Comparison of ENCODE assay signal across 18 cellular contexts in the genomic region with DNA sequence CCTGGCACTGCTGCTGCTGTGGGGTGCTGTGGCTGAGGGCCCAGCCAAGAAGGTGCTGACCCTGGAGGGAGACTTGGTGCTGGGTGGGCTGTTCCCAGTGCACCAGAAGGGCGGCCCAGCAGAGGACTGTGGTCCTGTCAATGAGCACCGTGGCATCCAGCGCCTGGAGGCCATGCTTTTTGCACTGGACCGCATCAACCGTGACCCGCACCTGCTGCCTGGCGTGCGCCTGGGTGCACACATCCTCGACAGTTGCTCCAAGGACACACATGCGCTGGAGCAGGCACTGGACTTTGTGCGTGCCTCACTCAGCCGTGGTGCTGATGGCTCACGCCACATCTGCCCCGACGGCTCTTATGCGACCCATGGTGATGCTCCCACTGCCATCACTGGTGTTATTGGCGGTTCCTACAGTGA. TPM values are rescaled to one million over a fixed set of nuclear protein-coding genes. Genes with fewer than 3 reads are reported as not detected.
DNase-seq lines count a peak whose midpoint lies in the region; ATAC-seq, FAIRE-seq and TF ChIP-seq lines count a peak whose summit lies in the region.
"Had no signal": no experiment of that assay in that cellular context is flagged by ENCODE, and none has a peak within 500 bp of the region (broad histone marks: within the 10 kb centered on the region; RNA-seq: fewer than 3 reads in every experiment).

No MANE protein-coding gene starts in this region.

- peaks cover 2% of the 10 kb centered on the region for H3K36me3 Mint-ChIP-seq in activated CD4-positive, alpha-beta memory T cell treated with anti-CD3 and anti-CD28 coated beads for 36 hours
- H3K36me3 Mint-ChIP-seq in activated CD4-positive, alpha-beta memory T cell treated with anti-CD3 and anti-CD28 coated beads, Interleukin-2, amount 10 ng/mL, durations not matched to agents 7 days and 5 days (ENCODE audit: low read depth) = peaks cover 16% of the 10 kb centered on the region
- H3K36me3 Mint-ChIP-seq in effector memory CD8-positive, alpha-beta T cell (ENCODE audit: insufficient read depth) = peaks cover 9% of the 10 kb centered on the region

- no peaks in the 10 kb centered on the region for H3K27me3 Mint-ChIP-seq in activated CD4-positive, alpha-beta memory T cell treated with anti-CD3 and anti-CD28 coated beads for 36 hours
- H3K27me3 Mint-ChIP-seq in activated CD4-positive, alpha-beta memory T cell treated with anti-CD3 and anti-CD28 coated beads, Interleukin-2, amount 10 ng/mL, durations not matched to agents 7 days and 5 days = no peaks in the 10 kb centered on the region
- H3K27me3 Mint-ChIP-seq in effector memory CD8-positive, alpha-beta T cell = no peaks in the 10 kb centered on the region
- H3K27me3 Mint-ChIP-seq: CD4-positive, alpha-beta T cell had no signal

- peak; percentile 8 for DNase-seq in activated CD4-positive, alpha-beta memory T cell treated with anti-CD3 and anti-CD28 coated beads for 36 hours
- no peak for DNase-seq in activated CD4-positive, alpha-beta memory T cell treated with anti-CD3 and anti-CD28 coated beads, Interleukin-2, amount 10 ng/mL, durations not matched to agents 7 days and 5 days
- DNase-seq in GM12892 (ENCODE audit: insufficient read length) (peak; percentile 14), posterior cingulate gyrus (peak in 6 of 10 donors; percentile 5 to 84 (median 8)), Ammon's horn (ENCODE audit: low spot score) (no peak), DMS79 (lab: John Stamatoyannopoulos, UW) (no peak), H54 (ENCODE audit: insufficient read length, low spot score) (no peak)
- DNase-seq in effector memory CD8-positive, alpha-beta T cell = no peak
- DNase-seq: activated gamma-delta T cell; effector CD8-positive, alpha-beta T cell; midbrain; NCI-H187; NCI-H345 had no signal

- TF ChIP-seq POLR2A in GM12892 (IDR thresholded peaks at IDR 0.05; ENCODE audit: low read depth, low read length) (no peak), H54 (IDR thresholded peaks at IDR 0.05; ENCODE audit: low read depth, low read length) (no peak)

- FAIRE-seq in GM12892 (lab: Jason Lieb, UNC) = no peak
- FAIRE-seq in H54 (lab: Jason Lieb, UNC) = no peak

- peaks cover 2% of the 10 kb centered on the region for H3K9me3 Mint-ChIP-seq in activated CD4-positive, alpha-beta memory T cell treated with anti-CD3 and anti-CD28 coated beads for 36 hours
- H3K9me3 Mint-ChIP-seq in activated CD4-positive, alpha-beta memory T cell treated with anti-CD3 and anti-CD28 coated beads, Interleukin-2, amount 10 ng/mL, durations not matched to agents 7 days and 5 days = no peaks in the 10 kb centered on the region
- peaks cover 0 to 2% of the 10 kb centered on the region in 2 donors for H3K9me3 Mint-ChIP-seq in effector memory CD8-positive, alpha-beta T cell
- H3K9me3 Mint-ChIP-seq: CD4-positive, alpha-beta T cell; T-helper 2 cell treated with Interferon-gamma antibody and Interleukin-4, amounts not matched to agents 5 μg/mL and 100 μg/mL, for 36 hours had no signal

- peaks cover 16% of the 10 kb centered on the region for H3K4me1 Mint-ChIP-seq in activated CD4-positive, alpha-beta memory T cell treated with anti-CD3 and anti-CD28 coated beads for 36 hours (ENCODE audit: low read depth)
- peaks cover 3% of the 10 kb centered on the region for H3K4me1 Mint-ChIP-seq in activated CD4-positive, alpha-beta memory T cell treated with anti-CD3 and anti-CD28 coated beads, Interleukin-2, amount 10 ng/mL, durations not matched to agents 7 days and 5 days
- H3K4me1 Mint-ChIP-seq in effector memory CD8-positive, alpha-beta T cell (ENCODE audit: low read depth in 2 of 2) = peaks cover 21 to 24% of the 10 kb centered on the region in 2 donors

- no peak for ATAC-seq in effector memory CD8-positive, alpha-beta T cell (replicated peaks)
- ATAC-seq: HCT116 had no signal

- intact Hi-C loops in activated CD4-positive, alpha-beta memory T cell treated with anti-CD3 and anti-CD28 coated beads for 36 hours (cut with micrococcal nuclease) = no loop called here
- intact Hi-C loops in posterior cingulate gyrus (cut with DNase I) = no loop called here

- POLR2A ChIA-PET in activated CD4-positive, alpha-beta memory T cell treated with anti-CD3 and anti-CD28 coated beads for 36 hours (lab: Charles Lee) = no interaction called here
- POLR2A ChIA-PET in activated CD4-positive, alpha-beta memory T cell treated with anti-CD3 and anti-CD28 coated beads, Interleukin-2, amount 10 ng/mL, durations not matched to agents 7 days and 5 days (lab: Charles Lee) = interaction anchor here (1.4 kb wide), 1 partner anchor 36 kb away, joined by 3 read pairs; no protein-coding TSS in a partner anchor

- no peak overlapping the region for H3K27ac Mint-ChIP-seq in activated CD4-positive, alpha-beta memory T cell treated with anti-CD3 and anti-CD28 coated beads for 36 hours
- H3K27ac Mint-ChIP-seq in activated CD4-positive, alpha-beta memory T cell treated with anti-CD3 and anti-CD28 coated beads, Interleukin-2, amount 10 ng/mL, durations not matched to agents 7 days and 5 days = no peak overlapping the region
- peak overlapping the region; percentile 70 to 94 for H3K27ac Mint-ChIP-seq in effector memory CD8-positive, alpha-beta T cell
- H3K27ac Mint-ChIP-seq: CD4-positive, alpha-beta T cell had no signal

- CTCF ChIA-PET in activated CD4-positive, alpha-beta memory T cell treated with anti-CD3 and anti-CD28 coated beads for 36 hours (lab: Charles Lee) = interaction anchor here (1.5 kb wide), 1 partner anchor 39 kb away, joined by 4 read pairs; no protein-coding TSS in a partner anchor
- CTCF ChIA-PET in activated CD4-positive, alpha-beta memory T cell treated with anti-CD3 and anti-CD28 coated beads, Interleukin-2, amount 10 ng/mL, durations not matched to agents 7 days and 5 days (lab: Charles Lee) = no interaction called here

- no peak overlapping the region for H3K4me3 Mint-ChIP-seq in activated CD4-positive, alpha-beta memory T cell treated with anti-CD3 and anti-CD28 coated beads for 36 hours
- H3K4me3 Mint-ChIP-seq in activated CD4-positive, alpha-beta memory T cell treated with anti-CD3 and anti-CD28 coated beads, Interleukin-2, amount 10 ng/mL, durations not matched to agents 7 days and 5 days = no peak overlapping the region
- no peak overlapping the region for H3K4me3 Mint-ChIP-seq in effector memory CD8-positive, alpha-beta T cell
- H3K4me3 Mint-ChIP-seq: CD4-positive, alpha-beta T cell; T-helper 2 cell treated with Interferon-gamma antibody and Interleukin-4, amounts not matched to agents 5 μg/mL and 100 μg/mL, for 36 hours had no signal

RNA-seq across cellular contexts. Expression of a gene that starts 2.1 kb away (rescaled TPM):
- under 1 TPM; 0.22 to 0.29 TPM for total RNA-seq in activated CD4-positive, alpha-beta memory T cell treated with anti-CD3 and anti-CD28 coated beads for 36 hours
- 1 to 10 TPM; 1.7 to 2.4 TPM for total RNA-seq in activated CD4-positive, alpha-beta memory T cell treated with anti-CD3 and anti-CD28 coated beads, Interleukin-2, amount 10 ng/mL, durations not matched to agents 7 days and 5 days
- 0.51 TPM for polyA plus RNA-seq in GM12892 (2012; ENCODE audit: missing spikeins)
- total RNA-seq: kidney epithelial cell, M059J had no signal

RNA-seq across cellular contexts. Expression of a gene that starts 38.0 kb away (rescaled TPM):
- 10 to 100 TPM; 44.9 to 45.2 TPM for total RNA-seq in activated CD4-positive, alpha-beta memory T cell treated with anti-CD3 and anti-CD28 coated beads for 36 hours
- 100 to 1,000 TPM; 103 to 108 TPM for total RNA-seq in activated CD4-positive, alpha-beta memory T cell treated with anti-CD3 and anti-CD28 coated beads, Interleukin-2, amount 10 ng/mL, durations not matched to agents 7 days and 5 days
- polyA plus RNA-seq in GM12892 (2012; ENCODE audit: missing spikeins) = 23.9 TPM

Comparison
In these comparisons a context has a peak if more than half of its experiments do, and no peak if none do; other contexts are left out.
1. DNase-seq: peak in activated CD4-positive, alpha-beta memory T cell treated with anti-CD3 and anti-CD28 coated beads for 36 hours (single experiment), GM12892 (single experiment) and posterior cingulate gyrus (6 of 10); none in activated CD4-positive, alpha-beta memory T cell treated with anti-CD3 and anti-CD28 coated beads, Interleukin-2, amount 10 ng/mL, durations not matched to agents 7 days and 5 days (single experiment), effector memory CD8-positive, alpha-beta T cell (0 of 3), Ammon's horn (single experiment), DMS79 (single experiment) and H54 (single experiment).
2. H3K27ac Mint-ChIP-seq: peak in effector memory CD8-positive, alpha-beta T cell (2 of 2); none in activated CD4-positive, alpha-beta memory T cell treated with anti-CD3 and anti-CD28 coated beads for 36 hours (single experiment) and activated CD4-positive, alpha-beta memory T cell treated with anti-CD3 and anti-CD28 coated beads, Interleukin-2, amount 10 ng/mL, durations not matched to agents 7 days and 5 days (single experiment).